1 cellular context compared by ENCODE assay signal in the genomic region with DNA sequence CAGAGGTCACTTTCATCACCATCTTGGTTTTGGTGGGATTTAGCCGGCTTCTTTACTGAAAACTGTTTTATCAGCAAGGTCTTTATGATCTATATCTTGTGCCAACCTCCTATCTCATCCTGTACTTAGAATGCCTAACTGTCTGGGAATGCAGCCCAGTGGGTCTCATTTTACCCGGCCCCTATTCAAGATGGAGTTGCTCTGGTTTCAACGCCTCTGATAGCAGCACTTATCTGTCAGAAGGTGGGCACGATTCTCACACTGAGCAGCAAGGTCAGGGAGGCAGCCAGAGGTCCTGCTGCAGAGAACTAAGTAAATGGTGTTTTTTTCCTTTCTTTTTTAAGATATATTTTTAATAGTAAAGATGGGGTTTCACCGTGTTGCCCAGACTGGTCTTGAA.
A peak's percentile ranks its signal among the peaks of the same experiment; 100 is the strongest.
TF ChIP-seq lines count a peak whose summit lies in the region.

No MANE protein-coding gene starts in this region.

TF ChIP-seq in K562, 482 proteins besides CTCF, POLR2A, EP300 and RAD21 (continued from another document and continues in another):
- TF ChIP-seq, protein P1, sequence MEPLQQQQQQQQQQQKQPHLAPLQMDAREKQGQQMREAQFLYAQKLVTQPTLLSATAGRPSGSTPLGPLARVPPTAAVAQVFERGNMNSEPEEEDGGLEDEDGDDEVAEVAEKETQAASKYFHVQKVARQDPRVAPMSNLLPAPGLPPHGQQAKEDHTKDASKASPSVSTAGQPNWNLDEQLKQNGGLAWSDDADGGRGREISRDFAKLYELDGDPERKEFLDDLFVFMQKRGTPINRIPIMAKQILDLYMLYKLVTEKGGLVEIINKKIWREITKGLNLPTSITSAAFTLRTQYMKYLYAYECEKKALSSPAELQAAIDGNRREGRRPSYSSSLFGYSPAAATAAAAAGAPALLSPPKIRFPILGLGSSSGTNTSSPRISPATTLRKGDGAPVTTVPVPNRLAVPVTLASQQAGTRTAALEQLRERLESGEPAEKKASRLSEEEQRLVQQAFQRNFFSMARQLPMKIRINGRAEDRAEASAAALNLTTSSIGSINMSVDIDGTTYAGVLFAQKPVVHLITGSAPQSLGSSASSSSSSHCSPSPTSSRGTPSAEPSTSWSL (CRISPR knock-in tag; IDR thresholded peaks at IDR 0.05; ENCODE audit: borderline replicate concordance) = no peak
- TF ChIP-seq, protein P2, sequence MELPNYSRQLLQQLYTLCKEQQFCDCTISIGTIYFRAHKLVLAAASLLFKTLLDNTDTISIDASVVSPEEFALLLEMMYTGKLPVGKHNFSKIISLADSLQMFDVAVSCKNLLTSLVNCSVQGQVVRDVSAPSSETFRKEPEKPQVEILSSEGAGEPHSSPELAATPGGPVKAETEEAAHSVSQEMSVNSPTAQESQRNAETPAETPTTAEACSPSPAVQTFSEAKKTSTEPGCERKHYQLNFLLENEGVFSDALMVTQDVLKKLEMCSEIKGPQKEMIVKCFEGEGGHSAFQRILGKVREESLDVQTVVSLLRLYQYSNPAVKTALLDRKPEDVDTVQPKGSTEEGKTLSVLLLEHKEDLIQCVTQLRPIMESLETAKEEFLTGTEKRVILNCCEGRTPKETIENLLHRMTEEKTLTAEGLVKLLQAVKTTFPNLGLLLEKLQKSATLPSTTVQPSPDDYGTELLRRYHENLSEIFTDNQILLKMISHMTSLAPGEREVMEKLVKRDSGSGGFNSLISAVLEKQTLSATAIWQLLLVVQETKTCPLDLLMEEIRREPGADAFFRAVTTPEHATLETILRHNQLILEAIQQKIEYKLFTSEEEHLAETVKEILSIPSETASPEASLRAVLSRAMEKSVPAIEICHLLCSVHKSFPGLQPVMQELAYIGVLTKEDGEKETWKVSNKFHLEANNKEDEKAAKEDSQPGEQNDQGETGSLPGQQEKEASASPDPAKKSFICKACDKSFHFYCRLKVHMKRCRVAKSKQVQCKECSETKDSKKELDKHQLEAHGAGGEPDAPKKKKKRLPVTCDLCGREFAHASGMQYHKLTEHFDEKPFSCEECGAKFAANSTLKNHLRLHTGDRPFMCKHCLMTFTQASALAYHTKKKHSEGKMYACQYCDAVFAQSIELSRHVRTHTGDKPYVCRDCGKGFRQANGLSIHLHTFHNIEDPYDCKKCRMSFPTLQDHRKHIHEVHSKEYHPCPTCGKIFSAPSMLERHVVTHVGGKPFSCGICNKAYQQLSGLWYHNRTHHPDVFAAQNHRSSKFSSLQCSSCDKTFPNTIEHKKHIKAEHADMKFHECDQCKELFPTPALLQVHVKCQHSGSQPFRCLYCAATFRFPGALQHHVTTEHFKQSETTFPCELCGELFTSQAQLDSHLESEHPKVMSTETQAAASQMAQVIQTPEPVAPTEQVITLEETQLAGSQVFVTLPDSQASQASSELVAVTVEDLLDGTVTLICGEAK (IDR thresholded peaks at IDR 0.05) = no peak
- TF ChIP-seq, protein P2 (CRISPR knock-in tag; IDR thresholded peaks at IDR 0.05) = no peak
- TF ChIP-seq MAFF (IDR thresholded peaks at IDR 0.05; ENCODE audit: low read length) (no peak), TRIM24 (IDR thresholded peaks at IDR 0.05) (no peak), ZNF408 (CRISPR knock-in tag; IDR thresholded peaks at IDR 0.05; ENCODE audit: low read depth) (no peak), MBD2 (IDR thresholded peaks at IDR 0.05; ENCODE audit: borderline replicate concordance, low read depth) (no peak), ZNF184 (CRISPR knock-in tag; IDR thresholded peaks at IDR 0.05) (no peak), ZNF274 (IDR thresholded peaks at IDR 0.05; ENCODE audit: borderline replicate concordance, low read depth, low read length) (no peak), SMARCB1 (IDR thresholded peaks at IDR 0.05; ENCODE audit: insufficient read length, low read depth) (no peak), ZNF584 (CRISPR knock-in tag; IDR thresholded peaks at IDR 0.05; ENCODE audit: low read depth) (peak; percentile 88), ZNF75A (CRISPR knock-in tag; IDR thresholded peaks at IDR 0.05) (no peak), RBBP5 (IDR thresholded peaks at IDR 0.05; ENCODE audit: borderline replicate concordance, insufficient read depth, low read length, poor library complexity, severe bottlenecking) (no peak), ZNF717 (CRISPR knock-in tag; IDR thresholded peaks at IDR 0.05) (peak; percentile 26; the same call in 1 of the 2 replicates), SIX5 (IDR thresholded peaks at IDR 0.05; ENCODE audit: borderline replicate concordance in 1 of 2, insufficient read depth in 1 of 2, low read depth in 1 of 2, low read length in 2 of 2) (no peak), POLR2G (IDR thresholded peaks at IDR 0.05; ENCODE audit: low read depth, low read length) (no peak), ZFP30 (CRISPR knock-in tag; IDR thresholded peaks at IDR 0.05; ENCODE audit: borderline replicate concordance) (no peak), BDP1 (IDR thresholded peaks at IDR 0.05; ENCODE audit: insufficient read depth, insufficient read length) (no peak), DMBX1 (CRISPR knock-in tag; IDR thresholded peaks at IDR 0.05; ENCODE audit: borderline replicate concordance) (peak; percentile 96), NR2C1 (IDR thresholded peaks at IDR 0.05) (no peak), NR2C1 (tag; IDR thresholded peaks at IDR 0.05) (peak; percentile 91), ASH1L (IDR thresholded peaks at IDR 0.05; ENCODE audit: borderline replicate concordance, low read depth, partially characterized antibody) (no peak), ZNF41 (CRISPR knock-in tag; conservative IDR thresholded peaks at IDR 0.05) (peak; percentile 87; the same call in 1 of the 2 replicates), HDAC1 (IDR thresholded peaks at IDR 0.05) (no peak), CC2D1A (IDR thresholded peaks at IDR 0.05) (no peak), MED1 (CRISPR knock-in tag; IDR thresholded peaks at IDR 0.05; ENCODE audit: borderline replicate concordance) (no peak), KDM4B (IDR thresholded peaks at IDR 0.05; ENCODE audit: borderline replicate concordance in 2 of 2, low read depth in 1 of 2) (no peak), EWSR1 (IDR thresholded peaks at IDR 0.05; ENCODE audit: borderline replicate concordance, low read depth, partially characterized antibody) (no peak), GATA2 (CRISPR knock-in tag; IDR thresholded peaks at IDR 0.05) (no peak), SRSF3 (IDR thresholded peaks at IDR 0.05; ENCODE audit: insufficient read depth, low read length) (no peak)
- TF ChIP-seq, protein P3, sequence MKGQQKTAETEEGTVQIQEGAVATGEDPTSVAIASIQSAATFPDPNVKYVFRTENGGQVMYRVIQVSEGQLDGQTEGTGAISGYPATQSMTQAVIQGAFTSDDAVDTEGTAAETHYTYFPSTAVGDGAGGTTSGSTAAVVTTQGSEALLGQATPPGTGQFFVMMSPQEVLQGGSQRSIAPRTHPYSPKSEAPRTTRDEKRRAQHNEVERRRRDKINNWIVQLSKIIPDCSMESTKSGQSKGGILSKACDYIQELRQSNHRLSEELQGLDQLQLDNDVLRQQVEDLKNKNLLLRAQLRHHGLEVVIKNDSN (CRISPR knock-in tag; IDR thresholded peaks at IDR 0.05) = no peak
- TF ChIP-seq, protein P4, sequence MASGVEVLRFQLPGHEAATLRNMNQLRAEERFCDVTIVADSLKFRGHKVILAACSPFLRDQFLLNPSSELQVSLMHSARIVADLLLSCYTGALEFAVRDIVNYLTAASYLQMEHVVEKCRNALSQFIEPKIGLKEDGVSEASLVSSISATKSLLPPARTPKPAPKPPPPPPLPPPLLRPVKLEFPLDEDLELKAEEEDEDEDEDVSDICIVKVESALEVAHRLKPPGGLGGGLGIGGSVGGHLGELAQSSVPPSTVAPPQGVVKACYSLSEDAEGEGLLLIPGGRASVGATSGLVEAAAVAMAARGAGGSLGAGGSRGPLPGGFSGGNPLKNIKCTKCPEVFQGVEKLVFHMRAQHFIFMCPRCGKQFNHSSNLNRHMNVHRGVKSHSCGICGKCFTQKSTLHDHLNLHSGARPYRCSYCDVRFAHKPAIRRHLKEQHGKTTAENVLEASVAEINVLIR (CRISPR knock-in tag; IDR thresholded peaks at IDR 0.05) = no peak
- TF ChIP-seq, protein P5, sequence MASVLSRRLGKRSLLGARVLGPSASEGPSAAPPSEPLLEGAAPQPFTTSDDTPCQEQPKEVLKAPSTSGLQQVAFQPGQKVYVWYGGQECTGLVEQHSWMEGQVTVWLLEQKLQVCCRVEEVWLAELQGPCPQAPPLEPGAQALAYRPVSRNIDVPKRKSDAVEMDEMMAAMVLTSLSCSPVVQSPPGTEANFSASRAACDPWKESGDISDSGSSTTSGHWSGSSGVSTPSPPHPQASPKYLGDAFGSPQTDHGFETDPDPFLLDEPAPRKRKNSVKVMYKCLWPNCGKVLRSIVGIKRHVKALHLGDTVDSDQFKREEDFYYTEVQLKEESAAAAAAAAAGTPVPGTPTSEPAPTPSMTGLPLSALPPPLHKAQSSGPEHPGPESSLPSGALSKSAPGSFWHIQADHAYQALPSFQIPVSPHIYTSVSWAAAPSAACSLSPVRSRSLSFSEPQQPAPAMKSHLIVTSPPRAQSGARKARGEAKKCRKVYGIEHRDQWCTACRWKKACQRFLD (CRISPR knock-in tag; IDR thresholded peaks at IDR 0.05) = peak; percentile 96
- TF ChIP-seq, protein P6, sequence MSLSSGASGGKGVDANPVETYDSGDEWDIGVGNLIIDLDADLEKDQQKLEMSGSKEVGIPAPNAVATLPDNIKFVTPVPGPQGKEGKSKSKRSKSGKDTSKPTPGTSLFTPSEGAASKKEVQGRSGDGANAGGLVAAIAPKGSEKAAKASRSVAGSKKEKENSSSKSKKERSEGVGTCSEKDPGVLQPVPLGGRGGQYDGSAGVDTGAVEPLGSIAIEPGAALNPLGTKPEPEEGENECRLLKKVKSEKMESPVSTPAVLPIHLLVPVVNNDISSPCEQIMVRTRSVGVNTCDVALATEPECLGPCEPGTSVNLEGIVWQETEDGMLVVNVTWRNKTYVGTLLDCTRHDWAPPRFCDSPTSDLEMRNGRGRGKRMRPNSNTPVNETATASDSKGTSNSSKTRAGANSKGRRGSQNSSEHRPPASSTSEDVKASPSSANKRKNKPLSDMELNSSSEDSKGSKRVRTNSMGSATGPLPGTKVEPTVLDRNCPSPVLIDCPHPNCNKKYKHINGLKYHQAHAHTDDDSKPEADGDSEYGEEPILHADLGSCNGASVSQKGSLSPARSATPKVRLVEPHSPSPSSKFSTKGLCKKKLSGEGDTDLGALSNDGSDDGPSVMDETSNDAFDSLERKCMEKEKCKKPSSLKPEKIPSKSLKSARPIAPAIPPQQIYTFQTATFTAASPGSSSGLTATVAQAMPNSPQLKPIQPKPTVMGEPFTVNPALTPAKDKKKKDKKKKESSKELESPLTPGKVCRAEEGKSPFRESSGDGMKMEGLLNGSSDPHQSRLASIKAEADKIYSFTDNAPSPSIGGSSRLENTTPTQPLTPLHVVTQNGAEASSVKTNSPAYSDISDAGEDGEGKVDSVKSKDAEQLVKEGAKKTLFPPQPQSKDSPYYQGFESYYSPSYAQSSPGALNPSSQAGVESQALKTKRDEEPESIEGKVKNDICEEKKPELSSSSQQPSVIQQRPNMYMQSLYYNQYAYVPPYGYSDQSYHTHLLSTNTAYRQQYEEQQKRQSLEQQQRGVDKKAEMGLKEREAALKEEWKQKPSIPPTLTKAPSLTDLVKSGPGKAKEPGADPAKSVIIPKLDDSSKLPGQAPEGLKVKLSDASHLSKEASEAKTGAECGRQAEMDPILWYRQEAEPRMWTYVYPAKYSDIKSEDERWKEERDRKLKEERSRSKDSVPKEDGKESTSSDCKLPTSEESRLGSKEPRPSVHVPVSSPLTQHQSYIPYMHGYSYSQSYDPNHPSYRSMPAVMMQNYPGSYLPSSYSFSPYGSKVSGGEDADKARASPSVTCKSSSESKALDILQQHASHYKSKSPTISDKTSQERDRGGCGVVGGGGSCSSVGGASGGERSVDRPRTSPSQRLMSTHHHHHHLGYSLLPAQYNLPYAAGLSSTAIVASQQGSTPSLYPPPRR (CRISPR knock-in tag; IDR thresholded peaks at IDR 0.05; ENCODE audit: borderline replicate concordance) = no peak
- TF ChIP-seq, protein P7, sequence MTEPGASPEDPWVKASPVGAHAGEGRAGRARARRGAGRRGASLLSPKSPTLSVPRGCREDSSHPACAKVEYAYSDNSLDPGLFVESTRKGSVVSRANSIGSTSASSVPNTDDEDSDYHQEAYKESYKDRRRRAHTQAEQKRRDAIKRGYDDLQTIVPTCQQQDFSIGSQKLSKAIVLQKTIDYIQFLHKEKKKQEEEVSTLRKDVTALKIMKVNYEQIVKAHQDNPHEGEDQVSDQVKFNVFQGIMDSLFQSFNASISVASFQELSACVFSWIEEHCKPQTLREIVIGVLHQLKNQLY (CRISPR knock-in tag; conservative IDR thresholded peaks at IDR 0.05) = no peak
- TF ChIP-seq, protein P8, sequence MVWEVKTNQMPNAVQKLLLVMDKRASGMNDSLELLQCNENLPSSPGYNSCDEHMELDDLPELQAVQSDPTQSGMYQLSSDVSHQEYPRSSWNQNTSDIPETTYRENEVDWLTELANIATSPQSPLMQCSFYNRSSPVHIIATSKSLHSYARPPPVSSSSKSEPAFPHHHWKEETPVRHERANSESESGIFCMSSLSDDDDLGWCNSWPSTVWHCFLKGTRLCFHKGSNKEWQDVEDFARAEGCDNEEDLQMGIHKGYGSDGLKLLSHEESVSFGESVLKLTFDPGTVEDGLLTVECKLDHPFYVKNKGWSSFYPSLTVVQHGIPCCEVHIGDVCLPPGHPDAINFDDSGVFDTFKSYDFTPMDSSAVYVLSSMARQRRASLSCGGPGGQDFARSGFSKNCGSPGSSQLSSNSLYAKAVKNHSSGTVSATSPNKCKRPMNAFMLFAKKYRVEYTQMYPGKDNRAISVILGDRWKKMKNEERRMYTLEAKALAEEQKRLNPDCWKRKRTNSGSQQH (CRISPR knock-in tag; IDR thresholded peaks at IDR 0.05) = no peak
